29 cellular contexts compared by ENCODE assay signal in genomic region chr4:141871086-141871485, GRCh38.
DNase-seq lines count a peak whose midpoint lies in the region; ATAC-seq, FAIRE-seq and TF ChIP-seq lines count a peak whose summit lies in the region.
"Had no signal": no experiment of that assay in that cellular context is flagged by ENCODE, and none has a peak within 500 bp of the region (broad histone marks: within the 10 kb centered on the region; RNA-seq: fewer than 3 reads in every experiment).

No MANE protein-coding gene starts in this region.

- H3K36me3 ChIP-seq in right lobe of liver, result no peaks in the 10 kb centered on the region
- no peaks in the 10 kb centered on the region for H3K36me3 ChIP-seq in HepG2 (replicated peaks in 1 of 2; ENCODE audit: control insufficient read depth in 1 of 2, insufficient read depth in 2 of 2, low read length in 2 of 2)
- H3K36me3 ChIP-seq in K562 (ENCODE audit: control insufficient read depth, insufficient read depth, low read length), result no peaks in the 10 kb centered on the region
- H3K36me3 ChIP-seq: BLaER1, cardiac muscle cell, pancreas had no signal

- no TSS peak for BruUV-seq in HepG2 (replicated peaks; lab: Mats Ljungman, UMichigan)
- BruUV-seq in K562 (replicated peaks; lab: Mats Ljungman, UMichigan), result no TSS peak

- no peak for FAIRE-seq in HepG2 (lab: Jason Lieb, UNC)
- FAIRE-seq in K562 (lab: Jason Lieb, UNC), result no peak
- FAIRE-seq: GM19239, H1, kidney, pancreas had no signal

- H4K20me1 ChIP-seq in HepG2 (ENCODE audit: insufficient read depth, low read length) (no peaks in the 10 kb centered on the region), K562 (replicated peaks; ENCODE audit: control insufficient read depth, insufficient read depth, low read length) (no peaks in the 10 kb centered on the region)
- H4K20me1 ChIP-seq: BLaER1 had no signal

- TF ChIP-seq POLR2A in right lobe of liver (IDR thresholded peaks at IDR 0.05) (no peak), HepG2 (IDR thresholded peaks at IDR 0.05; ENCODE audit: insufficient read depth in 1 of 2, low read depth in 2 of 2, low read length in 2 of 2) (no peak), K562 (conservative IDR thresholded peaks at IDR 0.05) (no peak)

- H3K4me3 ChIP-seq in right lobe of liver (no peak overlapping the region), HepG2 (replicated peaks in 1 of 3; ENCODE audit: insufficient read depth in 1 of 3, low read depth in 2 of 3, low read length in 3 of 3) (no peak overlapping the region), K562 (no peak overlapping the region), fibroblast of pulmonary artery (replicated peaks; ENCODE audit: low read depth, low read length) (no peak overlapping the region)
- H3K4me3 ChIP-seq: BLaER1, cardiac muscle cell, lung, pancreas had no signal

- H3K9me3 ChIP-seq in right lobe of liver (no peaks in the 10 kb centered on the region), HepG2 (ENCODE audit: low read length) (peaks cover 22% of the 10 kb centered on the region; the same call in 1 of the 2 replicates), K562 (replicated peaks; ENCODE audit: control insufficient read depth, insufficient read depth, low read depth, low read length) (no peaks in the 10 kb centered on the region; the same call in 1 of the 2 replicates)
- H3K9me3 ChIP-seq: pancreas had no signal

- H2AFZ ChIP-seq in HepG2 (ENCODE audit: low read length), result no peak overlapping the region
- no peak overlapping the region for H2AFZ ChIP-seq in K562 (ENCODE audit: low read depth, low read length)

- H3K27me3 ChIP-seq in right lobe of liver (no peaks in the 10 kb centered on the region), HepG2 (ENCODE audit: control insufficient read depth in 1 of 2, insufficient read depth in 2 of 2, low read length in 2 of 2) (no peaks in the 10 kb centered on the region), K562 (ENCODE audit: control insufficient read depth in 2 of 2, insufficient read depth in 2 of 2, low read length in 2 of 2) (no peaks in the 10 kb centered on the region)
- H3K27me3 ChIP-seq: BLaER1, cardiac muscle cell, pancreas had no signal

- no peak for TF ChIP-seq EP300 in HepG2 (IDR thresholded peaks at IDR 0.05; ENCODE audit: low read depth in 2 of 2, low read length in 2 of 2)
- TF ChIP-seq EP300 in HepG2 (CRISPR knock-in tag; IDR thresholded peaks at IDR 0.05; ENCODE audit: borderline replicate concordance), result no peak
- no peak for TF ChIP-seq EP300 in K562 (IDR thresholded peaks at IDR 0.05; ENCODE audit: low read length)

- 15% methylated on average over 1 of the region's 1 CpG for WGBS in right lobe of liver (ENCODE audit: insufficient coverage, low coverage, low lambda C conversion rate, missing lambda C conversion rate)
- WGBS in HepG2 (ENCODE audit: low lambda C conversion rate), result 4% methylated on average over 1 of the region's 1 CpG
- WGBS in K562 (ENCODE audit: insufficient coverage, low coverage, missing lambda C conversion rate), result 0% methylated on average over 1 of the region's 1 CpG

- H3K27ac ChIP-seq in right lobe of liver, result no peak overlapping the region
- H3K27ac ChIP-seq in HepG2 (ENCODE audit: extremely low read length, insufficient read depth, low read length), result no peak overlapping the region
- H3K27ac ChIP-seq in K562 (ENCODE audit: extremely low read depth, low read depth, low read length), result no peak overlapping the region
- H3K27ac ChIP-seq: BLaER1, cardiac muscle cell, pancreas had no signal

- H3K9me1 ChIP-seq in K562 (ENCODE audit: control insufficient read depth, insufficient read depth, low read length), result no peaks in the 10 kb centered on the region

- TF ChIP-seq CTCF in right lobe of liver (IDR thresholded peaks at IDR 0.05) (no peak), HepG2 (CRISPR knock-in tag; IDR thresholded peaks at IDR 0.05) (no peak), K562 (IDR thresholded peaks at IDR 0.05 in 2 of 3, conservative IDR thresholded peaks at IDR 0.05 in 1 of 3; ENCODE audit: insufficient read depth in 2 of 3, low read depth in 1 of 3, low read length in 3 of 3) (no peak), fibroblast of pulmonary artery (IDR thresholded peaks at IDR 0.05; ENCODE audit: low read length, missing control alignments) (no peak)

- intact Hi-C loops in right lobe of liver (cut with DNase I), result no loop called here
- intact Hi-C loops in HepG2 (cut with micrococcal nuclease; ENCODE audit: unreplicated experiment), result no loop called here
- intact Hi-C loops in K562 (cut with micrococcal nuclease), result no loop called here
- intact Hi-C loops in sciatic nerve (cut with DNase I), result no loop called here

- peaks cover 0 to 16% (median 0%) of the 10 kb centered on the region in 4 donors for H3K4me1 ChIP-seq in right lobe of liver
- no peaks in the 10 kb centered on the region for H3K4me1 ChIP-seq in HepG2 (ENCODE audit: insufficient read depth, low read length)
- no peaks in the 10 kb centered on the region for H3K4me1 ChIP-seq in K562 (replicated peaks in 1 of 2; ENCODE audit: control insufficient read depth in 2 of 2, insufficient read depth in 2 of 2, low read length in 2 of 2)
- H3K4me1 ChIP-seq: BLaER1, pancreas had no signal

- DNase-seq in right lobe of liver (no peak), HepG2 (ENCODE audit: low spot score) (no peak), K562 (ENCODE audit: extremely low read depth in 1 of 4, low spot score in 3 of 4) (no peak), fibroblast of pulmonary artery (ENCODE audit: low read depth) (peak; percentile 61), smooth muscle cell of the brain vasculature (ENCODE audit: low read depth, low spot score) (peak; percentile 2), sciatic nerve (ENCODE audit: low spot score) (no peak), cerebellar cortex (ENCODE audit: low spot score) (no peak)
- DNase-seq: activated CD4-positive, alpha-beta T cell treated with anti-CD3 and anti-CD28 coated beads, Interleukin-2, amount 10 ng/mL, durations not matched to agents 7 days and 5 days; activated T-cell treated with anti-CD3 and anti-CD28 coated beads, Interleukin-2, amount 50 U/mL, for 4 hours; COR-L47; cortex of kidney; DMS79; GF-D8; kidney; MM.1S; NCI-H1417 treated with DMSO at 0.1 percent for 48 hours; NCI-H2081; pancreas; stimulated activated CD4-positive, alpha-beta T cell treated with anti-CD3 and anti-CD28 coated beads, Interleukin-4, amount 100 ng/mL, for 24 hours; substantia nigra had no signal

- in situ Hi-C loops in HepG2 (cut with HindIII; ENCODE audit: extremely low pct_ligation_motif_present, low pct_unique_long_range_greater_than_20kb), result no loop called here
- in situ Hi-C loops in K562 (cut with MboI), result no loop called here

- no peaks in the 10 kb centered on the region for H3K79me2 ChIP-seq in HepG2 (ENCODE audit: insufficient read depth, low read length)
- no peaks in the 10 kb centered on the region for H3K79me2 ChIP-seq in K562 (ENCODE audit: control insufficient read depth, insufficient read depth, low read length)

- CTCF ChIA-PET in HepG2 (lab: Yijun Ruan, JAX; ENCODE audit: low intra/inter-chr PET ratio, low total read pairs) (no interaction called here), K562 (lab: Yijun Ruan, JAX; ENCODE audit: low intra/inter-chr PET ratio) (no interaction called here)

- POLR2A ChIA-PET in HepG2 (lab: Yijun Ruan, JAX), result no interaction called here
- POLR2A ChIA-PET in K562 (lab: Yijun Ruan, JAX), result no interaction called here

- H3K4me2 ChIP-seq in HepG2 (ENCODE audit: low read depth, low read length), result no peak overlapping the region
- no peak overlapping the region for H3K4me2 ChIP-seq in K562 (ENCODE audit: insufficient read depth, low read length)
- H3K4me2 ChIP-seq: BLaER1 had no signal

- TF ChIP-seq RAD21 in HepG2 (CRISPR knock-in tag; IDR thresholded peaks at IDR 0.05) (no peak), K562 (CRISPR knock-in tag; conservative IDR thresholded peaks at IDR 0.05 in 1 of 2, IDR thresholded peaks at IDR 0.05 in 1 of 2) (no peak)

- peak in 3 of 4 donors; percentile 56 to 63 (median 57) for ATAC-seq in right lobe of liver
- no peak for ATAC-seq in HepG2
- ATAC-seq in K562, result no peak
- ATAC-seq in GM18909 (IDR thresholded peaks at IDR 0.05; ENCODE audit: poor library complexity, unreplicated experiment), result no peak
- ATAC-seq in sciatic nerve, result no peak
- ATAC-seq: activated T-cell treated with anti-CD3 and anti-CD28 coated beads, Interleukin-2, amount 50 U/mL, for 4 hours; esophagus mucosa; pancreas; Right ventricle myocardium inferior; stimulated activated effector memory CD8-positive, alpha-beta T cell treated with anti-CD3 and anti-CD28 coated beads, Interleukin-12 subunit alpha, Interleukin-12 subunit beta, amount 100 ng/mL, for 72 hours had no signal

- H3K9ac ChIP-seq in HepG2 (ENCODE audit: insufficient read depth, low read depth, low read length) (no peak overlapping the region), K562 (ENCODE audit: insufficient read depth in 1 of 2, low read depth in 2 of 2, low read length in 2 of 2) (no peak overlapping the region)
- H3K9ac ChIP-seq: BLaER1 had no signal

TF ChIP-seq in HepG2, 621 proteins besides CTCF, POLR2A, EP300 and RAD21 (continues in another document):
- TF ChIP-seq ZNF570 (CRISPR knock-in tag; IDR thresholded peaks at IDR 0.05; ENCODE audit: borderline replicate concordance), result no peak
- no peak for TF ChIP-seq SALL2 (CRISPR knock-in tag; IDR thresholded peaks at IDR 0.05)
- no peak for TF ChIP-seq NFE2 (CRISPR knock-in tag; IDR thresholded peaks at IDR 0.05)

TF ChIP-seq in K562, 482 proteins besides CTCF, POLR2A, EP300 and RAD21:
- TF ChIP-seq NFIC (IDR thresholded peaks at IDR 0.05) (0 out of 2 replicates have a peak, but pooled peaks have one; percentile 31), ZNF431 (CRISPR knock-in tag; IDR thresholded peaks at IDR 0.05) (peak; percentile 63; the same call in 1 of the 2 replicates), PTRF (tag; IDR thresholded peaks at IDR 0.05) (no peak), LARP7 (IDR thresholded peaks at IDR 0.05) (no peak)

Comparison
In these comparisons a context has a peak if more than half of its experiments do, and no peak if none do; other contexts are left out.
1. ATAC-seq: peak in right lobe of liver (3 of 4); none in HepG2 (single experiment), K562 (single experiment), GM18909 (single experiment) and sciatic nerve (single experiment).
2. DNase-seq: peak in fibroblast of pulmonary artery (single experiment) and smooth muscle cell of the brain vasculature (single experiment); none in right lobe of liver (0 of 3), HepG2 (single experiment), K562 (0 of 4), sciatic nerve (single experiment) and cerebellar cortex (single experiment).